ENCODE assay signal across 8 cellular contexts in genomic region chr2:105576440-105577241, GRCh38.
DNase-seq lines count a peak whose midpoint lies in the region; ATAC-seq lines count a peak whose summit lies in the region.

No MANE protein-coding gene starts in this region.

- H3K4me1 ChIP-seq in GM23248 (ENCODE audit: insufficient read depth) (no peaks in the 10 kb centered on the region; the same call in 1 of the 2 replicates), adipocyte (ENCODE audit: control insufficient read depth, insufficient read depth, low read length) (peaks cover 7% of the 10 kb centered on the region)

- peak; percentile 70 for ATAC-seq in left ventricle myocardium superior
- ATAC-seq in GM19467 (IDR thresholded peaks at IDR 0.05; ENCODE audit: unreplicated experiment), result no peak

- intact Hi-C loops in left ventricle myocardium superior (cut with micrococcal nuclease), result loop anchor here (10.0 kb wide), 1 partner anchor 508 kb away; no protein-coding TSS in a partner anchor

- H3F3A ChIP-seq in GM23248 (ENCODE audit: insufficient read depth), result no peaks in the 10 kb centered on the region

- no peaks in the 10 kb centered on the region for H3K9me2 ChIP-seq in GM23248 (ENCODE audit: insufficient read depth)

- no peaks in the 10 kb centered on the region for H3K9me3 ChIP-seq in GM23248 (ENCODE audit: low read depth)
- H3K9me3 ChIP-seq in adipocyte (ENCODE audit: control insufficient read depth, low read length), result no peaks in the 10 kb centered on the region

- no peak overlapping the region for H3K4me2 ChIP-seq in GM23248 (ENCODE audit: unreplicated experiment)

- in situ Hi-C loops in GM23248 (cut with MboI), result loop anchor here (10.0 kb wide), 1 partner anchor 498 kb away; no protein-coding TSS in a partner anchor

- H3K79me2 ChIP-seq in GM23248 (ENCODE audit: insufficient read depth), result no peaks in the 10 kb centered on the region

- peak; percentile 25 for DNase-seq in COR-L47 (lab: John Stamatoyannopoulos, UW)
- peak; percentile 79 for DNase-seq in GM23248
- DNase-seq in NCI-H446 treated with DMSO at 0.1 percent for 48 hours (lab: John Stamatoyannopoulos, UW), result peak; percentile 31
- DNase-seq in adipocyte (ENCODE audit: low read depth), result peak; percentile 70
- DNase-seq in left ventricle myocardium superior, result no peak
- peak; percentile 18 for DNase-seq in skeletal muscle cell (ENCODE audit: low read depth)
- no peak for DNase-seq in HK-2 (ENCODE audit: unreplicated experiment)

- no peaks in the 10 kb centered on the region for H4K20me1 ChIP-seq in GM23248 (ENCODE audit: insufficient read depth)

- H3K27ac ChIP-seq in GM23248, result peak overlapping the region; percentile 34

- 37 to 48% methylated on average over 12 of the region's 12 CpGs for WGBS in GM23248 (ENCODE audit: low coverage in 1 of 2, low lambda C conversion rate in 2 of 2, missing lambda C conversion rate in 2 of 2), 2 experiments

- peak overlapping the region; percentile 36; the same call in 1 of the 2 replicates for H2AFZ ChIP-seq in GM23248

- H3K27me3 ChIP-seq in GM23248 (replicated peaks; ENCODE audit: insufficient read depth) (no peaks in the 10 kb centered on the region; the same call in 1 of the 2 replicates), adipocyte (replicated peaks; ENCODE audit: control insufficient read depth, insufficient read depth, low read length) (peaks cover 36% of the 10 kb centered on the region)

- H3K36me3 ChIP-seq in GM23248 (ENCODE audit: low read depth) (no peaks in the 10 kb centered on the region), adipocyte (ENCODE audit: control insufficient read depth, insufficient read depth, low read length, severe bottlenecking) (no peaks in the 10 kb centered on the region)

- H3K9ac ChIP-seq in GM23248, result peak overlapping the region; percentile 63
- H3K9ac ChIP-seq in adipocyte (ENCODE audit: low read length), result no peak overlapping the region

- no peak overlapping the region for H3K4me3 ChIP-seq in GM23248
- H3K4me3 ChIP-seq in adipocyte (ENCODE audit: low read length), result no peak overlapping the region
- H3K4me3 ChIP-seq in skeletal muscle cell (ENCODE audit: low read depth, low read length), result no peak overlapping the region

Comparison
In these comparisons a context has a peak if more than half of its experiments do, and no peak if none do; other contexts are left out.
1. DNase-seq: peak in COR-L47 (single experiment), GM23248 (single experiment), NCI-H446 treated with DMSO at 0.1 percent for 48 hours (single experiment), adipocyte (single experiment) and skeletal muscle cell (single experiment); none in left ventricle myocardium superior (single experiment) and HK-2 (single experiment).